8 cellular contexts compared by ENCODE assay signal in the genomic region with DNA sequence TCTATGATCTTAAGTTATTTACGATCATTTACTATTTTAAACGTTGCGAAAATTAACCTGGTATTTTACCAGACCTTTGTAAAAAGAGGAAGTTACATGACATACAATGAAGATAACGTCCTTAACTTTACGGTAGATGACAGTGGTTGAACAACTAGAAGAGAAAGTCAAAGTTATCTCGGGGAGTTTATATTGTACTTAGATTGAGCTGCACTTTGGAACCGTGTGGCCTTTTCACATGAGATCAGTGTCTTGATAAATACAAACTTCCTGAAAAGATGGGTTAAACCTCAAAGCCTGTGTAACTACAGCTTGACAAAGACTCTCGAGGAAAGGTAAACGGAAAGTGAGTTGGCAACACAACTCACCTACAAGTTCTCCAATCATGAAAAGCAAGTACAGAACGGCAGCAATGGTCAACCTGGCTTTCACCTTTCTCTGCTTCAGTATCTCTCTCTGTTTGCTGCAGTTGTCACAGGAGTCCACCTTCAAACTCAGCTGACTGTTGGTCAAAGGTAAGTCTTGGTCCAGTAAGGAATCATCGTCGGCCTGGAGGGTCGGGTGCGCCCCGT. TPM values are rescaled to one million over a fixed set of nuclear protein-coding genes. Genes with fewer than 3 reads are reported as not detected.
A peak's percentile ranks its signal among the peaks of the same experiment; 100 is the strongest.
DNase-seq lines count a peak whose midpoint lies in the region; ATAC-seq, FAIRE-seq and TF ChIP-seq lines count a peak whose summit lies in the region.

No MANE protein-coding gene starts in this region.

- H3K36me3 Mint-ChIP-seq in astrocyte (ENCODE audit: low read depth, unreplicated experiment), result peaks cover 4% of the 10 kb centered on the region

- peak overlapping the region; percentile 96 for H3K4me2 ChIP-seq in astrocyte (ENCODE audit: low read length)

- peaks cover 11% of the 10 kb centered on the region for H3K4me1 Mint-ChIP-seq in astrocyte (ENCODE audit: low read depth, unreplicated experiment)

- intact Hi-C loops in kidney (cut with DNase I), result no loop called here

- peaks cover 4% of the 10 kb centered on the region for H4K20me1 ChIP-seq in astrocyte (ENCODE audit: insufficient read depth, low read length)

- H3K4me3 Mint-ChIP-seq in astrocyte (ENCODE audit: unreplicated experiment), result peak overlapping the region; percentile 90

- H3K4me3 ChIP-seq in ACC112 (ENCODE audit: low read depth, low read length), result peak overlapping the region; percentile 91
- H3K4me3 ChIP-seq in astrocyte (ENCODE audit: insufficient read depth, low read depth, low read length), result peak overlapping the region; percentile 81
- H3K4me3 ChIP-seq in kidney (ENCODE audit: low read length in 2 of 2), result peak overlapping the region; percentile 80 to 93
- H3K4me3 ChIP-seq in stomach smooth muscle (ENCODE audit: low read length in 2 of 2), result peak overlapping the region; percentile 95

- TF ChIP-seq CTCF in astrocyte (IDR thresholded peaks at IDR 0.05; ENCODE audit: insufficient read depth, low read depth, low read length), result no peak
- no peak for TF ChIP-seq CTCF in kidney (IDR thresholded peaks at IDR 0.05; ENCODE audit: borderline replicate concordance, extremely low read depth, insufficient read depth)

- H2AFZ ChIP-seq in ACC112 (ENCODE audit: low read length, unreplicated experiment), result peak overlapping the region; percentile 72
- peak overlapping the region; percentile 82 for H2AFZ ChIP-seq in astrocyte (ENCODE audit: low read depth, low read length)

- no peak overlapping the region for H3K27ac ChIP-seq in ACC112 (ENCODE audit: low read depth, low read length)
- H3K27ac ChIP-seq in astrocyte (ENCODE audit: low read depth, low read length), result no peak overlapping the region
- H3K27ac ChIP-seq in kidney (ENCODE audit: low read depth in 2 of 2, low read length in 2 of 2), result peak overlapping the region; percentile 54 to 63
- peak overlapping the region; percentile 58 for H3K27ac ChIP-seq in stomach smooth muscle (ENCODE audit: low read length)

- H3K27me3 ChIP-seq in ACC112 (ENCODE audit: insufficient read depth, low read length) (no peaks in the 10 kb centered on the region), astrocyte (ENCODE audit: insufficient read depth, low read length) (peaks cover 2% of the 10 kb centered on the region), stomach smooth muscle (ENCODE audit: control insufficient read depth in 1 of 2, insufficient read depth in 2 of 2, low read length in 2 of 2) (no peaks in the 10 kb centered on the region)

- H3K79me2 ChIP-seq in ACC112 (ENCODE audit: control insufficient read depth, insufficient read depth, low read length, unreplicated experiment) (peaks cover 11% of the 10 kb centered on the region), astrocyte (ENCODE audit: insufficient read depth, low read length) (peaks cover 5% of the 10 kb centered on the region)

- H3K9ac ChIP-seq in astrocyte (ENCODE audit: low read length) (peak overlapping the region; percentile 85), kidney (ENCODE audit: low read length in 2 of 2) (peak overlapping the region; percentile 61 to 81), stomach smooth muscle (ENCODE audit: low read length in 2 of 2) (peak overlapping the region; percentile 79 to 80)

- DNase-seq in LoVo (ENCODE audit: low spot score) (peak; percentile 28), astrocyte (ENCODE audit: low read depth) (peak; percentile 8), kidney (no peak), putamen (ENCODE audit: low spot score) (no peak), ureter (ENCODE audit: low spot score) (no peak)

- H3K4me1 ChIP-seq in ACC112 (ENCODE audit: control insufficient read depth, insufficient read depth, low read length, unreplicated experiment), result peaks cover 11% of the 10 kb centered on the region
- H3K4me1 ChIP-seq in astrocyte (ENCODE audit: insufficient read depth, low read length), result peaks cover 15% of the 10 kb centered on the region
- H3K4me1 ChIP-seq in kidney (ENCODE audit: control insufficient read depth in 1 of 2, insufficient read depth in 1 of 2, low read depth in 1 of 2, low read length in 2 of 2), result peaks cover 3 to 11% of the 10 kb centered on the region in 2 donors
- H3K4me1 ChIP-seq in stomach smooth muscle (ENCODE audit: control insufficient read depth, insufficient read depth, low read length), result peaks cover 13% of the 10 kb centered on the region

- FAIRE-seq in astrocyte (lab: Jason Lieb, UNC) (no peak), kidney (lab: Jason Lieb, UNC) (no peak)

- H3K36me3 ChIP-seq in ACC112 (ENCODE audit: insufficient read depth, low read length), result no peaks in the 10 kb centered on the region
- no peaks in the 10 kb centered on the region for H3K36me3 ChIP-seq in astrocyte (ENCODE audit: insufficient read depth, low read length)
- no peaks in the 10 kb centered on the region for H3K36me3 ChIP-seq in kidney (ENCODE audit: control insufficient read depth in 1 of 2, insufficient read depth in 2 of 2, low read length in 2 of 2)
- H3K36me3 ChIP-seq in stomach smooth muscle (ENCODE audit: control insufficient read depth in 2 of 2, insufficient read depth in 2 of 2, low read length in 2 of 2), result no peaks in the 10 kb centered on the region

- no peaks in the 10 kb centered on the region for H3K9me3 Mint-ChIP-seq in astrocyte (ENCODE audit: unreplicated experiment)

- no peaks in the 10 kb centered on the region for H3K9me3 ChIP-seq in astrocyte (ENCODE audit: insufficient read depth, low read depth, low read length)
- H3K9me3 ChIP-seq in kidney (ENCODE audit: control insufficient read depth in 1 of 2, low read length in 2 of 2), result no peaks in the 10 kb centered on the region
- H3K9me3 ChIP-seq in stomach smooth muscle (ENCODE audit: control insufficient read depth in 2 of 2, low read length in 2 of 2), result no peaks in the 10 kb centered on the region

- peak overlapping the region; percentile 38 for H3K27ac Mint-ChIP-seq in astrocyte (ENCODE audit: unreplicated experiment)

- H3K27me3 Mint-ChIP-seq in astrocyte (ENCODE audit: low read depth, unreplicated experiment), result peaks cover 16% of the 10 kb centered on the region

- peak; percentile 14 for ATAC-seq in GM18873 (IDR thresholded peaks at IDR 0.05; ENCODE audit: low FRiP score, unreplicated experiment)

RNA-seq across cellular contexts. Expression of a gene that starts 0.9 kb away (rescaled TPM):
- total RNA-seq in astrocyte (6.8 and 8.0 TPM in 2 replicates), kidney (7.4 TPM), ureter (5.8 TPM)
- polyA plus RNA-seq in kidney (ENCODE audit: insufficient read depth, low read depth, low replicate concordance), result 3.1 TPM

Comparison
In these comparisons a context has a peak if more than half of its experiments do, and no peak if none do; other contexts are left out.
1. H3K27ac ChIP-seq: peak in kidney (2 of 2) and stomach smooth muscle (single experiment); none in ACC112 (single experiment) and astrocyte (single experiment).
2. DNase-seq: peak in LoVo (single experiment) and astrocyte (single experiment); none in kidney (single experiment), putamen (single experiment) and ureter (single experiment).
3. Peak in every context shown above with its lines, with median percentiles within 50 percentile points of each other: H3K4me3 ChIP-seq and H3K9ac ChIP-seq.